ENCODE assay signal across 2 cellular contexts in genomic region chr9:87562062-87562461, GRCh38.
TF ChIP-seq lines count a peak whose summit lies in the region.

No MANE protein-coding gene starts in this region.

TF ChIP-seq in HepG2, 621 proteins besides CTCF, POLR2A, EP300 and RAD21:
- TF ChIP-seq FOXK1 (CRISPR knock-in tag; IDR thresholded peaks at IDR 0.05; ENCODE audit: borderline replicate concordance, low read depth) (no peak), ZNF12 (CRISPR knock-in tag; IDR thresholded peaks at IDR 0.05) (peak; percentile 97)

TF ChIP-seq in H1, 55 proteins besides CTCF, POLR2A, EP300 and RAD21:
- TF ChIP-seq, protein P1, sequence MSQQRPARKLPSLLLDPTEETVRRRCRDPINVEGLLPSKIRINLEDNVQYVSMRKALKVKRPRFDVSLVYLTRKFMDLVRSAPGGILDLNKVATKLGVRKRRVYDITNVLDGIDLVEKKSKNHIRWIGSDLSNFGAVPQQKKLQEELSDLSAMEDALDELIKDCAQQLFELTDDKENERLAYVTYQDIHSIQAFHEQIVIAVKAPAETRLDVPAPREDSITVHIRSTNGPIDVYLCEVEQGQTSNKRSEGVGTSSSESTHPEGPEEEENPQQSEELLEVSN (IDR thresholded peaks at IDR 0.05): no peak
- TF ChIP-seq CEBPB (IDR thresholded peaks at IDR 0.05; ENCODE audit: low read depth, low read length): no peak
- TF ChIP-seq MAX (IDR thresholded peaks at IDR 0.05): no peak
- no peak for TF ChIP-seq JUND (IDR thresholded peaks at IDR 0.05; ENCODE audit: low read length)
- TF ChIP-seq POU5F1 (IDR thresholded peaks at IDR 0.05; ENCODE audit: low read depth, low read length): no peak
- no peak for TF ChIP-seq HDAC2 (IDR thresholded peaks at IDR 0.05; ENCODE audit: borderline replicate concordance in 1 of 2, low read depth in 2 of 2, low read length in 2 of 2)
- TF ChIP-seq RXRA (IDR thresholded peaks at IDR 0.05; ENCODE audit: insufficient read depth, low read depth, low read length): no peak
- no peak for TF ChIP-seq TBP (IDR thresholded peaks at IDR 0.05; ENCODE audit: low read depth, low read length)
- TF ChIP-seq YY1 (IDR thresholded peaks at IDR 0.05; ENCODE audit: low read depth, low read length): no peak
- TF ChIP-seq TCF12 (IDR thresholded peaks at IDR 0.05; ENCODE audit: low read depth, low read length): no peak
- no peak for TF ChIP-seq KDM1A (IDR thresholded peaks at IDR 0.05; ENCODE audit: borderline replicate concordance, low read length)
- TF ChIP-seq SRF (IDR thresholded peaks at IDR 0.05; ENCODE audit: low read depth, low read length): no peak
- TF ChIP-seq KDM4A (IDR thresholded peaks at IDR 0.05; ENCODE audit: low read depth, low read length, severe bottlenecking): no peak
